16 cellular contexts compared by ENCODE assay signal in the genomic region with DNA sequence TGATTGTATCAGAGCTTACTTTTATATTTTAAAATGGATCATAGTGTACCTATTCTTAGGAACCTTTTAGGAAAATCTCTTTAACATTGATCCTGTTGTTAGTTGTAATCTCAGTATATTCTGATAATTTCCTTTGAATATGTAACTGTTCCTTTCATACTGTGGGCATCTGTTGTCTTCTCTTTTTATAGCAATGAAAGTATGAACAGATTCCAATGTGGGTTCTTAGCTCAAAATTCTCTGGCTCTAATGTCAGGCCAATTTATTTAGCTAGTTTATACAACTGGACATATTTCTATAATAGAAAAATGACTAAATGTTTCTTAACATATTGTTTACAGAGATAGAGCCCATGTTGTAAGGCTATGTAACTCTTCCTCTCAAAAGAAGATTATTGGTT.
DNase-seq lines count a peak whose midpoint lies in the region; ATAC-seq and TF ChIP-seq lines count a peak whose summit lies in the region.
"Had no signal": no experiment of that assay in that cellular context is flagged by ENCODE, and none has a peak within 500 bp of the region (broad histone marks: within the 10 kb centered on the region; RNA-seq: fewer than 3 reads in every experiment).

No MANE protein-coding gene starts in this region.

- H3K4me1 Mint-ChIP-seq in activated T-cell treated with anti-CD3 and anti-CD28 coated beads, Interleukin-2, amount 50 U/mL, for 4 hours (ENCODE audit: low read depth): peaks cover 6% of the 10 kb centered on the region

- peaks cover 4% of the 10 kb centered on the region; the same call in 1 of the 2 replicates for H4K20me1 ChIP-seq in DND-41 (ENCODE audit: insufficient read depth, low read length)

- H3K9me3 ChIP-seq in DND-41 (ENCODE audit: insufficient read depth, low read length, severe bottlenecking) (no peaks in the 10 kb centered on the region), gastroesophageal sphincter (no peaks in the 10 kb centered on the region)

- no peaks in the 10 kb centered on the region for H3K36me3 Mint-ChIP-seq in activated T-cell treated with anti-CD3 and anti-CD28 coated beads, Interleukin-2, amount 50 U/mL, for 4 hours (ENCODE audit: insufficient read depth)
- H3K36me3 Mint-ChIP-seq: CD8-positive, alpha-beta memory T cell had no signal

- DNase-seq in DND-41 (no peak), SIG-M5 treated with dmso at 0.1 percent for 504 hours (lab: John Stamatoyannopoulos, UW; ENCODE audit: unreplicated experiment) (no peak)
- no peak for DNase-seq in activated T-cell treated with anti-CD3 and anti-CD28 coated beads, Interleukin-2, amount 50 U/mL, for 4 hours
- DNase-seq: Calu3; CD8-positive, alpha-beta memory T cell; DMS153; IMR-90; NCI-H526 treated with DMSO at 0.1 percent for 48 hours; PC-3 had no signal

- H3K4me3 ChIP-seq in DND-41 (ENCODE audit: low read depth in 1 of 2, low read length in 2 of 2) (no peak overlapping the region), gastroesophageal sphincter (no peak overlapping the region)

- H2AFZ ChIP-seq in DND-41 (ENCODE audit: low read depth, low read length): no peak overlapping the region

- H3K27ac ChIP-seq in DND-41 (ENCODE audit: low read length): peak overlapping the region; percentile 87
- peak overlapping the region; percentile 58; the same call in 1 of the 2 replicates for H3K27ac ChIP-seq in VCaP
- peak overlapping the region in 3 of 4 donors; percentile 63 to 76 (median 72) for H3K27ac ChIP-seq in gastroesophageal sphincter
- H3K27ac ChIP-seq in temporal lobe (ENCODE audit: low read depth, low read length): peak overlapping the region; percentile 27
- H3K27ac ChIP-seq: C4-2B, KMS-11 had no signal

- TF ChIP-seq POLR2A in gastroesophageal sphincter (IDR thresholded peaks at IDR 0.05): no peak

- no peaks in the 10 kb centered on the region for H3K27me3 ChIP-seq in DND-41 (ENCODE audit: insufficient read depth, low read length, poor library complexity)
- H3K27me3 ChIP-seq in gastroesophageal sphincter: no peaks in the 10 kb centered on the region

- no peak overlapping the region for H3K4me2 ChIP-seq in DND-41 (ENCODE audit: insufficient read depth, low read length)
- H3K4me2 ChIP-seq: KMS-11 had no signal

- no peaks in the 10 kb centered on the region for H3K36me3 ChIP-seq in DND-41 (ENCODE audit: insufficient read depth, low read length)
- H3K36me3 ChIP-seq in gastroesophageal sphincter: no peaks in the 10 kb centered on the region

- peaks cover 3% of the 10 kb centered on the region for H3K27me3 Mint-ChIP-seq in activated T-cell treated with anti-CD3 and anti-CD28 coated beads, Interleukin-2, amount 50 U/mL, for 4 hours (ENCODE audit: low read depth)

- H3K4me1 ChIP-seq in DND-41 (ENCODE audit: insufficient read depth, low read length) (peaks cover 30% of the 10 kb centered on the region), gastroesophageal sphincter (peaks cover 18 to 69% (median 24%) of the 10 kb centered on the region in 3 donors)

- H3K9ac ChIP-seq in DND-41 (ENCODE audit: low read depth, low read length): no peak overlapping the region
- H3K9ac ChIP-seq: KMS-11 had no signal

- H3K4me3 Mint-ChIP-seq in activated T-cell treated with anti-CD3 and anti-CD28 coated beads, Interleukin-2, amount 50 U/mL, for 4 hours: no peak overlapping the region
- H3K4me3 Mint-ChIP-seq: CD8-positive, alpha-beta memory T cell had no signal

- TF ChIP-seq CTCF in DND-41 (IDR thresholded peaks at IDR 0.05; ENCODE audit: borderline replicate concordance, extremely low read depth, low read length, poor library complexity, severe bottlenecking) (no peak), VCaP (conservative IDR thresholded peaks at IDR 0.05) (no peak), gastroesophageal sphincter (IDR thresholded peaks at IDR 0.05) (no peak)

- no peak for TF ChIP-seq EP300 in gastroesophageal sphincter (IDR thresholded peaks at IDR 0.05)

- no peak for ATAC-seq in DND-41 (ENCODE audit: insufficient read depth, low read depth)
- no peak for ATAC-seq in gastroesophageal sphincter
- ATAC-seq in activated T-cell treated with anti-CD3 and anti-CD28 coated beads, Interleukin-2, amount 50 U/mL, for 4 hours: no peak
- ATAC-seq in HG02973 (IDR thresholded peaks at IDR 0.05; ENCODE audit: unreplicated experiment): no peak
- ATAC-seq: HCT116, PC-3 had no signal

- no peaks in the 10 kb centered on the region for H3K9me3 Mint-ChIP-seq in activated T-cell treated with anti-CD3 and anti-CD28 coated beads, Interleukin-2, amount 50 U/mL, for 4 hours
- H3K9me3 Mint-ChIP-seq: CD8-positive, alpha-beta memory T cell had no signal

- H3K79me2 ChIP-seq in DND-41 (ENCODE audit: insufficient read depth, low read length): peaks cover 25% of the 10 kb centered on the region; the same call in 1 of the 2 replicates

Comparison
In these comparisons a context has a peak if more than half of its experiments do, and no peak if none do; other contexts are left out.
1. H3K27ac ChIP-seq: peak in every context shown above with its lines; median percentile 87 in DND-41; 72 in gastroesophageal sphincter; 58 in VCaP; 27 in temporal lobe.